Comparison of ENCODE assay signal across 15 cellular contexts in the genomic region with DNA sequence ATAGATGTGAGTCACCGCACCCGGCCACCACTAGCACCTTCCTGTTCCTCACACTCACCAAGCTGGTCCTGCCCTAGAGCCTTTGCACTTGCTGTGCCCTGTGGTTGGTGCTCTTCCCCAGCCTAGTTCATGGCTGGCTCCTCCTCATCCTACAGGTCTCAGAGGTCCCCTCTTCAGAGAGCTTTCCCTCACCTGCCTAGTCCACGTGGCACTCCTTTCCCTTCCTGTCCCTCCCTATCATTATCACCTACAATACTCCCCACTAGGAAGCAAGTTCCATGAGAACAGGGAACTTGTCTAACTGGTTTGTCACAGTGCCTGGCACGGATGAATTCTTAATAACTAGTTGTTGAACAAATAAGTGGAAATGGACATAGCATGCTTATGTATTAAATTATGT. TPM values are rescaled to one million over a fixed set of nuclear protein-coding genes. Genes with fewer than 3 reads are reported as not detected.
DNase-seq lines count a peak whose midpoint lies in the region; ATAC-seq, FAIRE-seq and TF ChIP-seq lines count a peak whose summit lies in the region.
"Had no signal": no experiment of that assay in that cellular context is flagged by ENCODE, and none has a peak within 500 bp of the region (broad histone marks: within the 10 kb centered on the region; RNA-seq: fewer than 3 reads in every experiment).

No MANE protein-coding gene starts in this region.

- intact Hi-C loops in esophagus squamous epithelium (cut with DNase I) (no loop called here), uterus (cut with DNase I; ENCODE audit: low total_unique reads) (no loop called here), heart right ventricle (cut with DNase I) (no loop called here)

- H3K4me3 ChIP-seq in esophagus squamous epithelium (no peak overlapping the region), small intestine (ENCODE audit: low read depth in 1 of 2, low read length in 2 of 2) (no peak overlapping the region), uterus (no peak overlapping the region), heart right ventricle (no peak overlapping the region)

- H3K27me3 ChIP-seq in esophagus squamous epithelium (no peaks in the 10 kb centered on the region), small intestine (ENCODE audit: control insufficient read depth in 2 of 2, insufficient read depth in 2 of 2, low read length in 2 of 2) (no peaks in the 10 kb centered on the region), uterus (no peaks in the 10 kb centered on the region), heart right ventricle (no peaks in the 10 kb centered on the region)

- DNase-seq in HPDE6-E6E7 (ENCODE audit: extremely low spot score) (peak; percentile 96), NCI-H69 (lab: John Stamatoyannopoulos, UW) (peak; percentile 46), esophagus squamous epithelium (lab: John Stamatoyannopoulos, UW) (no peak), small intestine (peak; percentile 100), NCI-H187 (lab: John Stamatoyannopoulos, UW) (no peak), uterus (no peak), heart right ventricle (no peak), GM03348 (ENCODE audit: low spot score) (no peak)
- DNase-seq: CD4-positive, CD25-positive, alpha-beta regulatory T cell; islet precursor cell; NCI-H1048; stimulated activated CD4-positive, alpha-beta T cell treated with anti-CD3 and anti-CD28 coated beads, Interleukin-4, amount 100 ng/mL, for 4 hours; WERI-Rb-1 had no signal

- WGBS in esophagus squamous epithelium, 2 donors, result 31 to 39% methylated on average over 4 of the region's 4 CpGs
- WGBS in small intestine, 3 donors, result 20 to 49% (median 22%) methylated on average over 4 of the region's 4 CpGs
- 71 to 77% methylated on average over 4 of the region's 4 CpGs for WGBS in heart right ventricle, 2 donors

- TF ChIP-seq POLR2A in esophagus squamous epithelium (IDR thresholded peaks at IDR 0.05), result no peak
- TF ChIP-seq POLR2A in uterus (IDR thresholded peaks at IDR 0.05), result no peak

- no peak for TF ChIP-seq CTCF in esophagus squamous epithelium (IDR thresholded peaks at IDR 0.05)
- no peak for TF ChIP-seq CTCF in uterus (IDR thresholded peaks at IDR 0.05)
- no peak for TF ChIP-seq CTCF in heart right ventricle (IDR thresholded peaks at IDR 0.05)

- H3K36me3 ChIP-seq in esophagus squamous epithelium, result no peaks in the 10 kb centered on the region
- H3K36me3 ChIP-seq in small intestine (ENCODE audit: control insufficient read depth in 2 of 2, insufficient read depth in 2 of 2, low read length in 2 of 2), result no peaks in the 10 kb centered on the region
- no peaks in the 10 kb centered on the region for H3K36me3 ChIP-seq in uterus
- no peaks in the 10 kb centered on the region for H3K36me3 ChIP-seq in heart right ventricle
- H3K36me3 ChIP-seq: WERI-Rb-1 had no signal

- ATAC-seq in heart right ventricle, result no peak
- ATAC-seq: Panc1 had no signal

- FAIRE-seq in small intestine (lab: Jason Lieb, UNC), result no peak
- FAIRE-seq: GM19239 had no signal

- peaks cover 14 to 62% (median 19%) of the 10 kb centered on the region in 3 donors for H3K4me1 ChIP-seq in esophagus squamous epithelium
- H3K4me1 ChIP-seq in small intestine (ENCODE audit: control insufficient read depth in 2 of 2, insufficient read depth in 1 of 2, low read depth in 1 of 2, low read length in 1 of 2), result peaks cover 4 to 10% of the 10 kb centered on the region in 2 donors
- H3K4me1 ChIP-seq in uterus, result no peaks in the 10 kb centered on the region
- peaks cover 0 to 14% (median 9%) of the 10 kb centered on the region in 9 donors for H3K4me1 ChIP-seq in heart right ventricle

- H3K9me3 ChIP-seq in esophagus squamous epithelium (no peaks in the 10 kb centered on the region), small intestine (ENCODE audit: control insufficient read depth, low read depth) (no peaks in the 10 kb centered on the region), uterus (no peaks in the 10 kb centered on the region), heart right ventricle (no peaks in the 10 kb centered on the region)

- peak overlapping the region; percentile 72 to 92 (median 84) for H3K27ac ChIP-seq in esophagus squamous epithelium
- peak overlapping the region; percentile 93 to 97 for H3K27ac ChIP-seq in small intestine (ENCODE audit: low read depth in 1 of 2, low read length in 1 of 2)
- H3K27ac ChIP-seq in uterus, result no peak overlapping the region
- no peak overlapping the region for H3K27ac ChIP-seq in heart right ventricle
- H3K27ac ChIP-seq: WERI-Rb-1 had no signal

RNA-seq across cellular contexts. Expression of gene TMED10, which starts 24.0 kb away (rescaled TPM):
- total RNA-seq in esophagus squamous epithelium (100 to 1,000 TPM; 174 to 267 (median 206) TPM), uterus (100 to 1,000 TPM; 206 to 389 (median 287) TPM), heart right ventricle (100 to 1,000 TPM; 219 to 366 (median 294) TPM)
- polyA plus RNA-seq in small intestine (100 to 1,000 TPM in 1 of 3 donors, 10 to 100 TPM in 2; 26.4 to 260 (median 40.5) TPM), heart right ventricle (100 to 1,000 TPM in 1 of 2 donors, 10 to 100 TPM in 1; 29.1 to 196 TPM)

Comparison
In these comparisons a context has a peak if more than half of its experiments do, and no peak if none do; other contexts are left out.
1. DNase-seq: peak in HPDE6-E6E7 (single experiment), NCI-H69 (single experiment) and small intestine (single experiment); none in esophagus squamous epithelium (single experiment), NCI-H187 (0 of 2), uterus (0 of 2), heart right ventricle (0 of 2) and GM03348 (single experiment).
2. H3K27ac ChIP-seq: peak in esophagus squamous epithelium (4 of 4) and small intestine (2 of 2); none in uterus (0 of 2) and heart right ventricle (0 of 10).